Comparison of ENCODE assay signal across 8 cellular contexts in genomic region chr15:69394556-69395282, GRCh38. TPM values are rescaled to one million over a fixed set of nuclear protein-coding genes. Genes with fewer than 3 reads are reported as not detected.
A peak's percentile ranks its signal among the peaks of the same experiment; 100 is the strongest.
DNase-seq lines count a peak whose midpoint lies in the region; ATAC-seq and TF ChIP-seq lines count a peak whose summit lies in the region.

No MANE protein-coding gene starts in this region.

- 19% methylated on average over 36 of the region's 36 CpGs for WGBS in aorta, 2 donors

- H3K9me3 ChIP-seq in aorta (ENCODE audit: control insufficient read depth, low read length): no peaks in the 10 kb centered on the region

- POLR2A ChIA-PET in T-cell (lab: Charles Lee): interaction anchor here (0.6 to 0.7 kb wide), 2 partner anchors 15 to 58 kb away, joined by 3 read pairs; partner anchors contain the start of gene RPLP1 (in 1 of the 2)

- H3K9me3 Mint-ChIP-seq in T-cell: no peaks in the 10 kb centered on the region
- H3K9me3 Mint-ChIP-seq in activated naive CD8-positive, alpha-beta T cell treated with anti-CD3 and anti-CD28 coated beads, Interleukin-2, amount 50 U/mL, for 24 hours: no peaks in the 10 kb centered on the region

- DNase-seq in 8988T: peak; percentile 76
- peak; percentile 53 to 64 for DNase-seq in Kasumi-1 (lab: John Stamatoyannopoulos, UW)
- peak; percentile 42 to 85 (median 72) for DNase-seq in T-cell
- DNase-seq in activated naive CD8-positive, alpha-beta T cell treated with anti-CD3 and anti-CD28 coated beads, Interleukin-2, amount 50 U/mL, for 24 hours: peak; percentile 93
- peak; percentile 85 for DNase-seq in left cardiac atrium
- peak; percentile 55 for DNase-seq in putamen (ENCODE audit: low spot score)
- DNase-seq in aorta: peak; percentile 86 to 95

- TF ChIP-seq CTCF in GM12875 (IDR thresholded peaks at IDR 0.05; ENCODE audit: borderline replicate concordance, insufficient read depth, low read depth, low read length): peak; percentile 92

- no peaks in the 10 kb centered on the region for H3K4me1 ChIP-seq in aorta (ENCODE audit: control insufficient read depth in 1 of 2, insufficient read depth in 2 of 2, low read length in 2 of 2)

- H3K36me3 ChIP-seq in aorta (ENCODE audit: control insufficient read depth in 1 of 2, insufficient read depth in 2 of 2, low read length in 1 of 2): no peaks in the 10 kb centered on the region

- no peaks in the 10 kb centered on the region for H3K27me3 ChIP-seq in aorta (ENCODE audit: control insufficient read depth in 1 of 2, insufficient read depth in 2 of 2, low read length in 1 of 2)

- no peak overlapping the region for H3K27ac ChIP-seq in aorta (ENCODE audit: low read depth in 1 of 2, low read length in 2 of 2)

- ATAC-seq in T-cell (replicated peaks in 1 of 4) (peak; percentile 86 to 93 (median 89)), left cardiac atrium (peak; percentile 90 to 92), aorta (ENCODE audit: low FRiP score) (peak; percentile 93)
- peak; percentile 93 for ATAC-seq in activated naive CD8-positive, alpha-beta T cell treated with anti-CD3 and anti-CD28 coated beads, Interleukin-2, amount 50 U/mL, for 24 hours

- CTCF ChIA-PET in T-cell (lab: Charles Lee): interaction anchor here (0.6 to 1.6 kb wide), 7 partner anchors 319 to 1849 kb away, joined by 3 to 5 read pairs (median 3); no protein-coding TSS in a partner anchor

- H3K36me3 Mint-ChIP-seq in T-cell: no peaks in the 10 kb centered on the region
- no peaks in the 10 kb centered on the region for H3K36me3 Mint-ChIP-seq in activated naive CD8-positive, alpha-beta T cell treated with anti-CD3 and anti-CD28 coated beads, Interleukin-2, amount 50 U/mL, for 24 hours (ENCODE audit: low read depth)

- intact Hi-C loops in left cardiac atrium (cut with DNase I): loop anchor here (1.0 to 10.0 kb wide), 5 partner anchors 120 to 337 kb away; partner anchors contain the start of gene GLCE (in 1 of the 2)
- intact Hi-C loops in aorta (cut with DNase I): loop anchor here (1.0 to 10.0 kb wide), 3 partner anchors 230 to 337 kb away; partner anchors contain the start of gene GLCE (in 1 of the 2)

- peaks cover 7 to 8% (median 8%) of the 10 kb centered on the region in 3 donors for H3K4me1 Mint-ChIP-seq in T-cell
- peaks cover 14% of the 10 kb centered on the region for H3K4me1 Mint-ChIP-seq in activated naive CD8-positive, alpha-beta T cell treated with anti-CD3 and anti-CD28 coated beads, Interleukin-2, amount 50 U/mL, for 24 hours

- H3K27ac Mint-ChIP-seq in T-cell: no peak overlapping the region
- peak overlapping the region; percentile 27 for H3K27ac Mint-ChIP-seq in activated naive CD8-positive, alpha-beta T cell treated with anti-CD3 and anti-CD28 coated beads, Interleukin-2, amount 50 U/mL, for 24 hours

- H3K4me3 Mint-ChIP-seq in T-cell: no peak overlapping the region
- H3K4me3 Mint-ChIP-seq in activated naive CD8-positive, alpha-beta T cell treated with anti-CD3 and anti-CD28 coated beads, Interleukin-2, amount 50 U/mL, for 24 hours: no peak overlapping the region

- peaks cover 0 to 5% of the 10 kb centered on the region in 2 donors for H3K27me3 Mint-ChIP-seq in T-cell
- H3K27me3 Mint-ChIP-seq in activated naive CD8-positive, alpha-beta T cell treated with anti-CD3 and anti-CD28 coated beads, Interleukin-2, amount 50 U/mL, for 24 hours: no peaks in the 10 kb centered on the region

- H3K4me3 ChIP-seq in GM12875 (ENCODE audit: low read depth, low read length): no peak overlapping the region
- H3K4me3 ChIP-seq in aorta (ENCODE audit: low read length in 2 of 2): no peak overlapping the region

RNA-seq across cellular contexts. Expression of gene KIF23, which starts 19.4 kb away (rescaled TPM):
- total RNA-seq in T-cell: 1 to 10 TPM in 1 of 5 donors, under 1 TPM in 4; 0.36 to 2.2 (median 0.76) TPM
- 1 to 10 TPM in 1 of 2 donors, under 1 TPM in 1; 0.82 to 1.1 TPM for total RNA-seq in left cardiac atrium
- 1 to 10 TPM; 3.3 to 5.8 TPM for total RNA-seq in aorta
- 1 to 10 TPM; 2.8 to 4.8 TPM for polyA plus RNA-seq in aorta

RNA-seq across cellular contexts. Expression of gene RPLP1, which starts 57.9 kb away (rescaled TPM):
- 1,000 to 10,000 TPM; 1,904 to 4,142 (median 3,956) TPM for total RNA-seq in T-cell
- 1,000 to 10,000 TPM; 1,031 to 1,042 TPM for total RNA-seq in left cardiac atrium
- total RNA-seq in aorta: 1,000 to 10,000 TPM; 1,445 to 1,646 TPM
- 1,000 to 10,000 TPM; 2,598 to 3,346 TPM for polyA plus RNA-seq in aorta
